8 cellular contexts compared by ENCODE assay signal in genomic region chr18:23585897-23586248, GRCh38. TPM values are rescaled to one million over a fixed set of nuclear protein-coding genes. Genes with fewer than 3 reads are reported as not detected.
DNase-seq lines count a peak whose midpoint lies in the region; ATAC-seq and TF ChIP-seq lines count a peak whose summit lies in the region.

No MANE protein-coding gene starts in this region.

- ATAC-seq in T-cell (replicated peaks in 1 of 4) (no peak), HG03095 (IDR thresholded peaks at IDR 0.05; ENCODE audit: unreplicated experiment) (no peak)

- H3K9me3 ChIP-seq in smooth muscle cell (replicated peaks; ENCODE audit: low read depth): no peaks in the 10 kb centered on the region

- H2AFZ ChIP-seq in smooth muscle cell (ENCODE audit: low read depth): no peak overlapping the region

- peaks cover 27% of the 10 kb centered on the region for H3K27me3 Mint-ChIP-seq in activated naive CD4-positive, alpha-beta T cell treated with anti-CD3 and anti-CD28 coated beads, Interleukin-2, amount 10 ng/mL, durations not matched to agents 7 days and 5 days
- no peaks in the 10 kb centered on the region for H3K27me3 Mint-ChIP-seq in T-cell

- H3K4me3 ChIP-seq in smooth muscle cell: peak overlapping the region; percentile 87

- DNase-seq in activated naive CD4-positive, alpha-beta T cell treated with anti-CD3 and anti-CD28 coated beads, Interleukin-2, amount 10 ng/mL, durations not matched to agents 7 days and 5 days: no peak
- DNase-seq in activated naive CD4-positive, alpha-beta T cell (lab: John Stamatoyannopoulos, UW): no peak
- DNase-seq in T-cell: no peak
- DNase-seq in germinal center (ENCODE audit: low spot score): peak; percentile 9
- DNase-seq in smooth muscle cell (lab: John Stamatoyannopoulos, UW; ENCODE audit: unreplicated experiment): no peak
- DNase-seq in GM03348 (ENCODE audit: low spot score): no peak
- no peak for DNase-seq in stimulated activated naive CD4-positive, alpha-beta T cell treated with Interleukin-2 at 50 U/mL for 16 hours (lab: John Stamatoyannopoulos, UW)

- peak overlapping the region; percentile 97 for H3K27ac Mint-ChIP-seq in activated naive CD4-positive, alpha-beta T cell treated with anti-CD3 and anti-CD28 coated beads, Interleukin-2, amount 10 ng/mL, durations not matched to agents 7 days and 5 days
- peak overlapping the region; percentile 68 to 90 for H3K27ac Mint-ChIP-seq in T-cell

- H3K4me3 Mint-ChIP-seq in activated naive CD4-positive, alpha-beta T cell treated with anti-CD3 and anti-CD28 coated beads, Interleukin-2, amount 10 ng/mL, durations not matched to agents 7 days and 5 days: peak overlapping the region; percentile 93
- H3K4me3 Mint-ChIP-seq in T-cell: peak overlapping the region; percentile 89 to 92 (median 91)

- peak overlapping the region; percentile 100 for H3K27ac ChIP-seq in smooth muscle cell (ENCODE audit: low read depth)

- no peaks in the 10 kb centered on the region for H3K36me3 ChIP-seq in smooth muscle cell (ENCODE audit: low read depth)

- peaks cover 39% of the 10 kb centered on the region for H4K20me1 ChIP-seq in smooth muscle cell (ENCODE audit: low read depth)

- 0% methylated on average over 14 of the region's 14 CpGs for WGBS in smooth muscle cell (ENCODE audit: low lambda C conversion rate)

- H3K9ac ChIP-seq in smooth muscle cell (ENCODE audit: low read depth): peak overlapping the region; percentile 99

- peak overlapping the region; percentile 93 for H3K4me2 ChIP-seq in smooth muscle cell

- H3K79me2 ChIP-seq in smooth muscle cell (ENCODE audit: low read depth): peaks cover 48% of the 10 kb centered on the region

- POLR2A ChIA-PET in T-cell (lab: Charles Lee): interaction anchor here in 1 of 2 donors (0.6 kb wide), 1 partner anchor 53 kb away, joined by 4 read pairs; no protein-coding TSS in a partner anchor

- H3K36me3 Mint-ChIP-seq in activated naive CD4-positive, alpha-beta T cell treated with anti-CD3 and anti-CD28 coated beads, Interleukin-2, amount 10 ng/mL, durations not matched to agents 7 days and 5 days: peaks cover 29% of the 10 kb centered on the region
- H3K36me3 Mint-ChIP-seq in T-cell: peaks cover 14% of the 10 kb centered on the region

- CTCF ChIA-PET in activated naive CD4-positive, alpha-beta T cell treated with anti-CD3 and anti-CD28 coated beads, Interleukin-2, amount 10 ng/mL, durations not matched to agents 7 days and 5 days (lab: Charles Lee): interaction anchor here (0.9 to 1.7 kb wide), 3 partner anchors 41 to 88 kb away, joined by 3 to 8 read pairs (median 3); no protein-coding TSS in a partner anchor
- CTCF ChIA-PET in T-cell (lab: Charles Lee): interaction anchor here (0.5 to 1.4 kb wide), 7 partner anchors 46 to 454 kb away, joined by 3 to 8 read pairs (median 3); no protein-coding TSS in a partner anchor

- H3K4me1 ChIP-seq in smooth muscle cell (ENCODE audit: low read depth): peaks cover 16% of the 10 kb centered on the region

- no peaks in the 10 kb centered on the region for H3F3A ChIP-seq in smooth muscle cell (ENCODE audit: low read depth)

- peaks cover 42% of the 10 kb centered on the region for H3K4me1 Mint-ChIP-seq in activated naive CD4-positive, alpha-beta T cell treated with anti-CD3 and anti-CD28 coated beads, Interleukin-2, amount 10 ng/mL, durations not matched to agents 7 days and 5 days
- H3K4me1 Mint-ChIP-seq in T-cell: peaks cover 37 to 51% (median 45%) of the 10 kb centered on the region in 3 donors

- H3K9me3 Mint-ChIP-seq in activated naive CD4-positive, alpha-beta T cell treated with anti-CD3 and anti-CD28 coated beads, Interleukin-2, amount 10 ng/mL, durations not matched to agents 7 days and 5 days: no peaks in the 10 kb centered on the region
- H3K9me3 Mint-ChIP-seq in T-cell: no peaks in the 10 kb centered on the region

- H3K27me3 ChIP-seq in smooth muscle cell (ENCODE audit: low read depth): no peaks in the 10 kb centered on the region

- TF ChIP-seq CTCF in smooth muscle cell (IDR thresholded peaks at IDR 0.05; ENCODE audit: borderline replicate concordance, insufficient read depth, poor library complexity, severe bottlenecking): no peak

RNA-seq across cellular contexts. Expression of gene NPC1, which starts 0.4 kb away (rescaled TPM):
- total RNA-seq in T-cell (10 to 100 TPM; 35.2 to 52.7 (median 39.4) TPM), smooth muscle cell (53.2 and 55.5 TPM in 2 replicates)
- 29.9 and 38.0 TPM in 2 replicates for polyA plus RNA-seq in smooth muscle cell
